Comparison of ENCODE assay signal across 8 cellular contexts in the genomic region with DNA sequence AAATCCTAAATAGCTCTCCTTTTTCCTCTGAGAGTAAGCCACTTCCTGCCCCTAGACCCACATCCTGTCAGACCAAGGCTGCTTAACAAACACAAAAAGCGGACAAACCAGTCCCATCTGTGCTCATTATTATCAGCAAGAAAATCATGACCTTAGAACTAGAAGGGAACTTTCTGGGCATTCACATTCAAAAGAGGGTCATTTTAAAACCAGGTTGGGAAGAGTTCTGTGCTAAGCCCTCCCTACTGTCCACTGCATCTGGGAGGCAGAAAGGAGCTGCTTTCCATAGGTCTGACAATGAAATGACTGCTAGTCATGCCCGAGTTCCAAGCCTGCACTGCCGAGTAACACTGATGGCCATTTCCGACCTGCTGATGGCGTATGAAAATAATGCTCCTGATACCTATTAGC. TPM values are rescaled to one million over a fixed set of nuclear protein-coding genes. Genes with fewer than 3 reads are reported as not detected.
DNase-seq lines count a peak whose midpoint lies in the region; ATAC-seq and TF ChIP-seq lines count a peak whose summit lies in the region.

No MANE protein-coding gene starts in this region.

- in situ Hi-C loops in Panc1 (cut with HindIII; ENCODE audit: low pct_unique_long_range_greater_than_20kb, low sequenced_read_pairs), result no loop called here
- in situ Hi-C loops in ACHN (cut with HindIII; ENCODE audit: low pct_ligation_motif_present, low pct_unique_long_range_greater_than_20kb, low sequenced_read_pairs), result no loop called here

- BruUV-seq in Panc1 (replicated peaks; lab: Mats Ljungman, UMichigan), result no TSS peak

- WGBS in prostate gland, result 41% methylated on average over 5 of the region's 5 CpGs

- peaks cover 8% of the 10 kb centered on the region for H3K36me3 ChIP-seq in Panc1 (ENCODE audit: control insufficient read depth, insufficient read depth, low read length)
- H3K36me3 ChIP-seq in endocrine pancreas (ENCODE audit: control insufficient read depth, insufficient read depth, low read length), result no peaks in the 10 kb centered on the region
- no peaks in the 10 kb centered on the region for H3K36me3 ChIP-seq in prostate gland

- TF ChIP-seq POLR2A in GM18505 (IDR thresholded peaks at IDR 0.05; ENCODE audit: borderline replicate concordance, extremely low read depth, insufficient read depth, insufficient read length) (peak; percentile 32), prostate gland (IDR thresholded peaks at IDR 0.05) (no peak)

- ATAC-seq in GM18505 (IDR thresholded peaks at IDR 0.05; ENCODE audit: unreplicated experiment), result peak; percentile 49
- peak; percentile 44 for ATAC-seq in HG03025 (IDR thresholded peaks at IDR 0.05; ENCODE audit: low FRiP score, unreplicated experiment)
- ATAC-seq in Panc1, result no peak

- DNase-seq in Ammon's horn (ENCODE audit: low spot score) (peak; percentile 36), Panc1 (ENCODE audit: low read depth, low spot score) (no peak), prostate gland (ENCODE audit: low spot score) (peak; percentile 63), globus pallidus (ENCODE audit: low spot score) (no peak), ACHN (no peak)

- H3K27me3 ChIP-seq in Panc1 (ENCODE audit: control insufficient read depth, insufficient read depth, low read length) (no peaks in the 10 kb centered on the region), endocrine pancreas (ENCODE audit: control insufficient read depth, insufficient read depth, low read length) (no peaks in the 10 kb centered on the region), prostate gland (replicated peaks; ENCODE audit: insufficient read depth) (no peaks in the 10 kb centered on the region)

- POLR2A ChIA-PET in Panc1 (lab: Charles Lee), result no interaction called here

- CTCF ChIA-PET in Panc1 (lab: Charles Lee), result interaction anchor here (0.6 kb wide), 1 partner anchor 73 kb away, joined by 4 read pairs; no protein-coding TSS in a partner anchor

- no peak for TF ChIP-seq CTCF in Panc1 (IDR thresholded peaks at IDR 0.05)
- no peak for TF ChIP-seq CTCF in prostate gland (IDR thresholded peaks at IDR 0.05)

- H3K9ac ChIP-seq in endocrine pancreas (ENCODE audit: control insufficient read depth, insufficient read depth, low read length), result no peak overlapping the region

- no peaks in the 10 kb centered on the region for H3K9me3 ChIP-seq in Panc1 (ENCODE audit: control insufficient read depth, insufficient read depth, low read depth, low read length)
- H3K9me3 ChIP-seq in endocrine pancreas (ENCODE audit: control insufficient read depth, low read length), result no peaks in the 10 kb centered on the region
- no peaks in the 10 kb centered on the region for H3K9me3 ChIP-seq in prostate gland

- H3K27ac ChIP-seq in Panc1 (ENCODE audit: low read length), result peak overlapping the region; percentile 54
- H3K27ac ChIP-seq in prostate gland, result peak overlapping the region; percentile 66 to 68

- intact Hi-C loops in Panc1 (cut with micrococcal nuclease; ENCODE audit: unreplicated experiment) (no loop called here), prostate gland (cut with DNase I) (no loop called here)

- H3K4me3 ChIP-seq in Panc1 (ENCODE audit: low read depth in 2 of 2, low read length in 2 of 2), result no peak overlapping the region
- H3K4me3 ChIP-seq in endocrine pancreas (ENCODE audit: control insufficient read depth, insufficient read depth, low read length), result peak overlapping the region; percentile 15
- H3K4me3 ChIP-seq in prostate gland, result no peak overlapping the region

- peaks cover 83% of the 10 kb centered on the region for H3K4me1 ChIP-seq in Panc1 (ENCODE audit: control insufficient read depth, insufficient read depth, low read length)
- peaks cover 21% of the 10 kb centered on the region for H3K4me1 ChIP-seq in endocrine pancreas (ENCODE audit: control insufficient read depth, insufficient read depth, low read length)
- H3K4me1 ChIP-seq in prostate gland (replicated peaks), result peaks cover 21% of the 10 kb centered on the region

RNA-seq across cellular contexts. Expression of gene EZR, which starts 15.4 kb away (rescaled TPM):
- total RNA-seq in Panc1 (2021; ENCODE audit: unreplicated experiment) (263 TPM), prostate gland (100 to 1,000 TPM; 118 to 222 TPM)
- polyA plus RNA-seq in Panc1 (2012; ENCODE audit: insufficient read length), result 215 TPM

Comparison
In these comparisons a context has a peak if more than half of its experiments do, and no peak if none do; other contexts are left out.
1. DNase-seq: peak in Ammon's horn (single experiment) and prostate gland (single experiment); none in Panc1 (single experiment), globus pallidus (single experiment) and ACHN (single experiment).